ENCODE assay signal across 12 cellular contexts in genomic region chr2:131470963-131471362, GRCh38. TPM values are rescaled to one million over a fixed set of nuclear protein-coding genes. Genes with fewer than 3 reads are reported as not detected.
"Had no signal": no experiment of that assay in that cellular context is flagged by ENCODE, and none has a peak within 500 bp of the region (broad histone marks: within the 10 kb centered on the region; RNA-seq: fewer than 3 reads in every experiment).

No MANE protein-coding gene starts in this region.

RNA-seq across cellular contexts. Expression of gene TUBA3D, which starts 5.0 kb away (rescaled TPM):
- total RNA-seq: activated CD4-positive, alpha-beta memory T cell treated with anti-CD3 and anti-CD28 coated beads, Interleukin-2, amount 10 ng/mL, durations not matched to agents 7 days and 5 days; activated CD4-positive, alpha-beta T cell treated with anti-CD3 and anti-CD28 coated beads for 36 hours; activated CD4-positive, alpha-beta T cell treated with anti-CD3 and anti-CD28 coated beads, Interleukin-2, amount 10 ng/mL, durations not matched to agents 7 days and 5 days; activated CD8-positive, alpha-beta memory T cell treated with anti-CD3 and anti-CD28 coated beads, Interleukin-2, amount 10 ng/mL, durations not matched to agents 7 days and 5 days; activated CD8-positive, alpha-beta T cell treated with anti-CD3 and anti-CD28 coated beads, Interleukin-2, amount 10 ng/mL, durations not matched to agents 7 days and 5 days; activated naive CD8-positive, alpha-beta T cell treated with anti-CD3 and anti-CD28 coated beads, Interleukin-2, amount 10 ng/mL, durations not matched to agents 7 days and 5 days; activated T-helper 2 cell treated with anti-CD3 and anti-CD28 coated beads, Interferon-gamma antibody, Interleukin-2, Interleukin-4, amounts not matched to agents 10 μg/mL and 5 μg/mL and 100 μg/mL, durations not matched to agents 14 hours and 24 hours and 36 hours; aorta; astrocyte; body of pancreas; breast epithelium; cerebellum had no signal
